Comparison of ENCODE assay signal across 1 cellular context in genomic region chr1:182630586-182630985, GRCh38.
TF ChIP-seq lines count a peak whose summit lies in the region.

No MANE protein-coding gene starts in this region.

TF ChIP-seq in K562, 482 proteins besides CTCF, POLR2A, EP300 and RAD21 (continues in another document):
- TF ChIP-seq GABPB2 (CRISPR knock-in tag; conservative IDR thresholded peaks at IDR 0.05) (no peak), ZNF445 (CRISPR knock-in tag; IDR thresholded peaks at IDR 0.05; ENCODE audit: low read depth) (no peak), PRPF4 (IDR thresholded peaks at IDR 0.05; ENCODE audit: insufficient read depth, low read depth, low read length, poor library complexity, severe bottlenecking) (no peak), FOXP1 (CRISPR knock-in tag; IDR thresholded peaks at IDR 0.05) (no peak), PBX2 (CRISPR knock-in tag; IDR thresholded peaks at IDR 0.05; ENCODE audit: low read depth) (no peak), PBX2 (tag; conservative IDR thresholded peaks at IDR 0.05; ENCODE audit: low read depth) (peak; percentile 45; the same call in 1 of the 2 replicates), HDAC1 (IDR thresholded peaks at IDR 0.05) (no peak), CHD4 (IDR thresholded peaks at IDR 0.05; ENCODE audit: insufficient read depth, insufficient replicate concordance, low read depth, low read length, poor library complexity, severe bottlenecking) (no peak), TAF9B (IDR thresholded peaks at IDR 0.05; ENCODE audit: partially characterized antibody) (no peak), TSHZ1 (CRISPR knock-in tag; IDR thresholded peaks at IDR 0.05) (0 out of 2 replicates have a peak, but pooled peaks have one; percentile 56), ARHGAP35 (IDR thresholded peaks at IDR 0.05; ENCODE audit: partially characterized antibody) (no peak), HDAC8 (tag; IDR thresholded peaks at IDR 0.05) (no peak), REST (CRISPR knock-in tag; IDR thresholded peaks at IDR 0.05; ENCODE audit: low read depth) (no peak), ZNF398 (CRISPR knock-in tag; IDR thresholded peaks at IDR 0.05) (no peak), E2F8 (IDR thresholded peaks at IDR 0.05; ENCODE audit: low read depth, partially characterized antibody) (no peak), NFRKB (IDR thresholded peaks at IDR 0.05; ENCODE audit: low read depth) (no peak), ZNF668 (CRISPR knock-in tag; IDR thresholded peaks at IDR 0.05) (no peak), KAT7 (CRISPR knock-in tag; IDR thresholded peaks at IDR 0.05; ENCODE audit: borderline replicate concordance) (no peak), RB1 (IDR thresholded peaks at IDR 0.05; ENCODE audit: low read depth) (no peak), ZNF318 (IDR thresholded peaks at IDR 0.05; ENCODE audit: borderline replicate concordance in 1 of 2, low read depth in 1 of 2) (no peak), THAP7 (CRISPR knock-in tag; IDR thresholded peaks at IDR 0.05) (no peak)
